ENCODE assay signal across 1 cellular context in the genomic region with DNA sequence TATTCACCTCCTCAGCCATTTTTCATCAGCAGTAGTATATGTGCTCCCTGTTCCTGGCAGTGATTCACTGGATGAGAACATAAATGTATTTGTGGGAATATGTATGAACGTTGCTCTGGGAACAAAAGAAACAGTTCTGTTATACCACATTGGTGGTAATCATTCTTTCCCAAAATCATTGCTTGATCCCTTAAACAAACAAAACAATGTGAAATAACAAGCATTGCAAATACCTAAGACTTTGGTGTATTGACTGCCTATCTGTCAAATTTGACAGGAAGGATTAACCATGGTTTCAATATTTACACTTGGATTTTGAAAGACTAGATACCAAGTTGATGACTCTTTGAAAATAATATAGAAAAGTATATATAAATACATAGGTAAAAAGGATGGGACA.
A peak's percentile ranks its signal among the peaks of the same experiment; 100 is the strongest.
TF ChIP-seq lines count a peak whose summit lies in the region.

No MANE protein-coding gene starts in this region.

TF ChIP-seq in HepG2, 621 proteins besides CTCF, POLR2A, EP300 and RAD21 (continued from another document and continues in another):
- TF ChIP-seq, protein P1, sequence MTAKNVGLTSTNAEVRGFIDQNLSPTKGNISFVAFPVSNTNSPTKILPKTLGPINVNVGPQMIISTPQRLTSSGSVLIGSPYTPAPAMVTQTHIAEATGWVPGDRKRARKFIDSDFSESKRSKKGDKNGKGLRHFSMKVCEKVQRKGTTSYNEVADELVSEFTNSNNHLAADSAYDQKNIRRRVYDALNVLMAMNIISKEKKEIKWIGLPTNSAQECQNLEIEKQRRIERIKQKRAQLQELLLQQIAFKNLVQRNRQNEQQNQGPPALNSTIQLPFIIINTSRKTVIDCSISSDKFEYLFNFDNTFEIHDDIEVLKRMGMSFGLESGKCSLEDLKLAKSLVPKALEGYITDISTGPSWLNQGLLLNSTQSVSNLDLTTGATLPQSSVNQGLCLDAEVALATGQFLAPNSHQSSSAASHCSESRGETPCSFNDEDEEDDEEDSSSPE (CRISPR knock-in tag; IDR thresholded peaks at IDR 0.05): no peak
- TF ChIP-seq ZNF138 (CRISPR knock-in tag; IDR thresholded peaks at IDR 0.05; ENCODE audit: low read depth) (no peak), POGZ (CRISPR knock-in tag; IDR thresholded peaks at IDR 0.05) (peak; percentile 41; the same call in 1 of the 2 replicates), ZNF564 (CRISPR knock-in tag; IDR thresholded peaks at IDR 0.05) (no peak), ZKSCAN8 (CRISPR knock-in tag; IDR thresholded peaks at IDR 0.05; ENCODE audit: borderline replicate concordance) (0 out of 2 replicates have a peak, but pooled peaks have one; percentile 29), CBX2 (IDR thresholded peaks at IDR 0.05; ENCODE audit: low read depth, low read length) (no peak), CBX2 (CRISPR knock-in tag; IDR thresholded peaks at IDR 0.05; ENCODE audit: low read depth) (no peak), FOXA3 (CRISPR knock-in tag; IDR thresholded peaks at IDR 0.05) (peak; percentile 95), ZBTB7B (CRISPR knock-in tag; IDR thresholded peaks at IDR 0.05) (no peak), AHR (CRISPR knock-in tag; IDR thresholded peaks at IDR 0.05) (no peak), ZNF343 (CRISPR knock-in tag; IDR thresholded peaks at IDR 0.05) (no peak), CREM (IDR thresholded peaks at IDR 0.05) (peak; percentile 85), CREM (CRISPR knock-in tag; IDR thresholded peaks at IDR 0.05) (no peak), GABPB1 (CRISPR knock-in tag; IDR thresholded peaks at IDR 0.05) (no peak), KDM4B (CRISPR knock-in tag; IDR thresholded peaks at IDR 0.05) (0 out of 2 replicates have a peak, but pooled peaks have one; percentile 24), KLF6 (CRISPR knock-in tag; IDR thresholded peaks at IDR 0.05) (no peak), NFIC (IDR thresholded peaks at IDR 0.05; ENCODE audit: low read length) (peak; percentile 90), ZNF543 (CRISPR knock-in tag; IDR thresholded peaks at IDR 0.05) (no peak), POLR2AphosphoS2 (IDR thresholded peaks at IDR 0.05; ENCODE audit: low read depth, low read length) (no peak), ZFP82 (CRISPR knock-in tag; IDR thresholded peaks at IDR 0.05; ENCODE audit: borderline replicate concordance) (no peak), TBL1XR1 (IDR thresholded peaks at IDR 0.05; ENCODE audit: borderline replicate concordance, low read length, partially characterized antibody) (no peak), ZSCAN30 (CRISPR knock-in tag; IDR thresholded peaks at IDR 0.05) (no peak), JUND (CRISPR knock-in tag; IDR thresholded peaks at IDR 0.05) (0 out of 2 replicates have a peak, but pooled peaks have one; percentile 17), ARNTL (CRISPR knock-in tag; IDR thresholded peaks at IDR 0.05) (no peak), HNRNPUL1 (IDR thresholded peaks at IDR 0.05; ENCODE audit: low read depth, low read length) (no peak), NFYC (CRISPR knock-in tag; IDR thresholded peaks at IDR 0.05) (no peak), ZNF383 (CRISPR knock-in tag; IDR thresholded peaks at IDR 0.05; ENCODE audit: borderline replicate concordance) (no peak), HDAC1 (CRISPR knock-in tag; IDR thresholded peaks at IDR 0.05) (no peak), NCOA1 (CRISPR knock-in tag; IDR thresholded peaks at IDR 0.05) (no peak), CBFB (CRISPR knock-in tag; IDR thresholded peaks at IDR 0.05) (peak; percentile 74), HMG20B (CRISPR knock-in tag; conservative IDR thresholded peaks at IDR 0.05) (peak; percentile 97), MYNN (CRISPR knock-in tag; IDR thresholded peaks at IDR 0.05; ENCODE audit: low read depth) (no peak), ZNF7 (CRISPR knock-in tag; IDR thresholded peaks at IDR 0.05) (no peak), TRIM24 (CRISPR knock-in tag; IDR thresholded peaks at IDR 0.05) (no peak), HDAC2 (CRISPR knock-in tag; IDR thresholded peaks at IDR 0.05) (peak; percentile 92), SP5 (CRISPR knock-in tag; IDR thresholded peaks at IDR 0.05; ENCODE audit: borderline replicate concordance, low read depth) (0 out of 2 replicates have a peak, but pooled peaks have one; percentile 39), SCMH1 (CRISPR knock-in tag; IDR thresholded peaks at IDR 0.05; ENCODE audit: borderline replicate concordance) (no peak), IKZF4 (CRISPR knock-in tag; IDR thresholded peaks at IDR 0.05; ENCODE audit: borderline replicate concordance, low read depth, not compliant biosample characterization) (no peak), ZNF232 (CRISPR knock-in tag; IDR thresholded peaks at IDR 0.05; ENCODE audit: borderline replicate concordance) (no peak), RCOR2 (CRISPR knock-in tag; IDR thresholded peaks at IDR 0.05) (peak; percentile 91), NR2F6 (IDR thresholded peaks at IDR 0.05) (peak; percentile 75), NR2F6 (CRISPR knock-in tag; IDR thresholded peaks at IDR 0.05) (peak; percentile 56), ATM (IDR thresholded peaks at IDR 0.05; ENCODE audit: borderline replicate concordance) (no peak), ZSCAN20 (CRISPR knock-in tag; IDR thresholded peaks at IDR 0.05; ENCODE audit: borderline replicate concordance) (no peak), MBNL3 (CRISPR knock-in tag; conservative IDR thresholded peaks at IDR 0.05) (no peak), MIER2 (CRISPR knock-in tag; IDR thresholded peaks at IDR 0.05) (no peak), HMG20A (CRISPR knock-in tag; IDR thresholded peaks at IDR 0.05; ENCODE audit: borderline replicate concordance) (peak; percentile 95), ZMYM3 (CRISPR knock-in tag; IDR thresholded peaks at IDR 0.05) (no peak), ZNF235 (CRISPR knock-in tag; IDR thresholded peaks at IDR 0.05; ENCODE audit: borderline replicate concordance) (no peak)
- TF ChIP-seq, protein P2, sequence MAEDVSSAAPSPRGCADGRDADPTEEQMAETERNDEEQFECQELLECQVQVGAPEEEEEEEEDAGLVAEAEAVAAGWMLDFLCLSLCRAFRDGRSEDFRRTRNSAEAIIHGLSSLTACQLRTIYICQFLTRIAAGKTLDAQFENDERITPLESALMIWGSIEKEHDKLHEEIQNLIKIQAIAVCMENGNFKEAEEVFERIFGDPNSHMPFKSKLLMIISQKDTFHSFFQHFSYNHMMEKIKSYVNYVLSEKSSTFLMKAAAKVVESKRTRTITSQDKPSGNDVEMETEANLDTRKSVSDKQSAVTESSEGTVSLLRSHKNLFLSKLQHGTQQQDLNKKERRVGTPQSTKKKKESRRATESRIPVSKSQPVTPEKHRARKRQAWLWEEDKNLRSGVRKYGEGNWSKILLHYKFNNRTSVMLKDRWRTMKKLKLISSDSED (CRISPR knock-in tag; IDR thresholded peaks at IDR 0.05): no peak
- TF ChIP-seq, protein P3, sequence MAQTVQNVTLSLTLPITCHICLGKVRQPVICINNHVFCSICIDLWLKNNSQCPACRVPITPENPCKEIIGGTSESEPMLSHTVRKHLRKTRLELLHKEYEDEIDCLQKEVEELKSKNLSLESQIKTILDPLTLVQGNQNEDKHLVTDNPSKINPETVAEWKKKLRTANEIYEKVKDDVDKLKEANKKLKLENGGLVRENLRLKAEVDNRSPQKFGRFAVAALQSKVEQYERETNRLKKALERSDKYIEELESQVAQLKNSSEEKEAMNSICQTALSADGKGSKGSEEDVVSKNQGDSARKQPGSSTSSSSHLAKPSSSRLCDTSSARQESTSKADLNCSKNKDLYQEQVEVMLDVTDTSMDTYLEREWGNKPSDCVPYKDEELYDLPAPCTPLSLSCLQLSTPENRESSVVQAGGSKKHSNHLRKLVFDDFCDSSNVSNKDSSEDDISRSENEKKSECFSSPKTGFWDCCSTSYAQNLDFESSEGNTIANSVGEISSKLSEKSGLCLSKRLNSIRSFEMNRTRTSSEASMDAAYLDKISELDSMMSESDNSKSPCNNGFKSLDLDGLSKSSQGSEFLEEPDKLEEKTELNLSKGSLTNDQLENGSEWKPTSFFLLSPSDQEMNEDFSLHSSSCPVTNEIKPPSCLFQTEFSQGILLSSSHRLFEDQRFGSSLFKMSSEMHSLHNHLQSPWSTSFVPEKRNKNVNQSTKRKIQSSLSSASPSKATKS (CRISPR knock-in tag; IDR thresholded peaks at IDR 0.05): no peak
- TF ChIP-seq, protein P4, sequence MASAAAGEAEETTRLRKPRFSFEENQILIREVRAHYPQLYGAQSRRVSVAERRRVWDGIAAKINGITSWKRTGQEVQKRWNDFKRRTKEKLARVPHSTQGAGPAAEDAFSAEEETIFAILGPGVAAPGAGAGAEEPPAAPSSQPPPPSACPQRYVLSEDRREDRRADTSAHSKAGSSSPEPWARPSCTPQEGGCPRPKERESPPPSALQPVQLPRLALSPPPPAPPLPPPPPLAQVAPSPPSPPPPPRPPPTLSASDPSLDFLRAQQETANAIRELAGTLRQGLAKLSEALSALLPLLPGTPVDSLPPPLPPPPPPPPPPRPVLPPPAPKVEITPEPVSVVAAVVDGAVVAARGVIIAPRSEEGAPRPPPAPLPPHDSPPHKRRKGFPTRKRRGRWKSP (CRISPR knock-in tag; IDR thresholded peaks at IDR 0.05): no peak; the same call in 1 of the 2 replicates
- TF ChIP-seq, protein P5, sequence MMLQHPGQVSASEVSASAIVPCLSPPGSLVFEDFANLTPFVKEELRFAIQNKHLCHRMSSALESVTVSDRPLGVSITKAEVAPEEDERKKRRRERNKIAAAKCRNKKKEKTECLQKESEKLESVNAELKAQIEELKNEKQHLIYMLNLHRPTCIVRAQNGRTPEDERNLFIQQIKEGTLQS (CRISPR knock-in tag; IDR thresholded peaks at IDR 0.05): no peak
- TF ChIP-seq, protein P6, sequence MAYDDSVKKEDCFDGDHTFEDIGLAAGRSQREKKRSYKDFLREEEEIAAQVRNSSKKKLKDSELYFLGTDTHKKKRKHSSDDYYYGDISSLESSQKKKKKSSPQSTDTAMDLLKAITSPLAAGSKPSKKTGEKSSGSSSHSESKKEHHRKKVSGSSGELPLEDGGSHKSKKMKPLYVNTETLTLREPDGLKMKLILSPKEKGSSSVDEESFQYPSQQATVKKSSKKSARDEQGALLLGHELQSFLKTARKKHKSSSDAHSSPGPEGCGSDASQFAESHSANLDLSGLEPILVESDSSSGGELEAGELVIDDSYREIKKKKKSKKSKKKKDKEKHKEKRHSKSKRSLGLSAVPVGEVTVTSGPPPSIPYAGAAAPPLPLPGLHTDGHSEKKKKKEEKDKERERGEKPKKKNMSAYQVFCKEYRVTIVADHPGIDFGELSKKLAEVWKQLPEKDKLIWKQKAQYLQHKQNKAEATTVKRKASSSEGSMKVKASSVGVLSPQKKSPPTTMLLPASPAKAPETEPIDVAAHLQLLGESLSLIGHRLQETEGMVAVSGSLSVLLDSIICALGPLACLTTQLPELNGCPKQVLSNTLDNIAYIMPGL (CRISPR knock-in tag; IDR thresholded peaks at IDR 0.05; ENCODE audit: borderline replicate concordance in 1 of 2, low read depth in 1 of 2): no peak
- TF ChIP-seq, protein P7, sequence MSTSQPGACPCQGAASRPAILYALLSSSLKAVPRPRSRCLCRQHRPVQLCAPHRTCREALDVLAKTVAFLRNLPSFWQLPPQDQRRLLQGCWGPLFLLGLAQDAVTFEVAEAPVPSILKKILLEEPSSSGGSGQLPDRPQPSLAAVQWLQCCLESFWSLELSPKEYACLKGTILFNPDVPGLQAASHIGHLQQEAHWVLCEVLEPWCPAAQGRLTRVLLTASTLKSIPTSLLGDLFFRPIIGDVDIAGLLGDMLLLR (CRISPR knock-in tag; IDR thresholded peaks at IDR 0.05): no peak
- TF ChIP-seq, protein P8, sequence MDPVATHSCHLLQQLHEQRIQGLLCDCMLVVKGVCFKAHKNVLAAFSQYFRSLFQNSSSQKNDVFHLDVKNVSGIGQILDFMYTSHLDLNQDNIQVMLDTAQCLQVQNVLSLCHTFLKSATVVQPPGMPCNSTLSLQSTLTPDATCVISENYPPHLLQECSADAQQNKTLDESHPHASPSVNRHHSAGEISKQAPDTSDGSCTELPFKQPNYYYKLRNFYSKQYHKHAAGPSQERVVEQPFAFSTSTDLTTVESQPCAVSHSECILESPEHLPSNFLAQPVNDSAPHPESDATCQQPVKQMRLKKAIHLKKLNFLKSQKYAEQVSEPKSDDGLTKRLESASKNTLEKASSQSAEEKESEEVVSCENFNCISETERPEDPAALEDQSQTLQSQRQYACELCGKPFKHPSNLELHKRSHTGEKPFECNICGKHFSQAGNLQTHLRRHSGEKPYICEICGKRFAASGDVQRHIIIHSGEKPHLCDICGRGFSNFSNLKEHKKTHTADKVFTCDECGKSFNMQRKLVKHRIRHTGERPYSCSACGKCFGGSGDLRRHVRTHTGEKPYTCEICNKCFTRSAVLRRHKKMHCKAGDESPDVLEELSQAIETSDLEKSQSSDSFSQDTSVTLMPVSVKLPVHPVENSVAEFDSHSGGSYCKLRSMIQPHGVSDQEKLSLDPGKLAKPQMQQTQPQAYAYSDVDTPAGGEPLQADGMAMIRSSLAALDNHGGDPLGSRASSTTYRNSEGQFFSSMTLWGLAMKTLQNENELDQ (CRISPR knock-in tag; IDR thresholded peaks at IDR 0.05; ENCODE audit: borderline replicate concordance): no peak
- TF ChIP-seq, protein P9, sequence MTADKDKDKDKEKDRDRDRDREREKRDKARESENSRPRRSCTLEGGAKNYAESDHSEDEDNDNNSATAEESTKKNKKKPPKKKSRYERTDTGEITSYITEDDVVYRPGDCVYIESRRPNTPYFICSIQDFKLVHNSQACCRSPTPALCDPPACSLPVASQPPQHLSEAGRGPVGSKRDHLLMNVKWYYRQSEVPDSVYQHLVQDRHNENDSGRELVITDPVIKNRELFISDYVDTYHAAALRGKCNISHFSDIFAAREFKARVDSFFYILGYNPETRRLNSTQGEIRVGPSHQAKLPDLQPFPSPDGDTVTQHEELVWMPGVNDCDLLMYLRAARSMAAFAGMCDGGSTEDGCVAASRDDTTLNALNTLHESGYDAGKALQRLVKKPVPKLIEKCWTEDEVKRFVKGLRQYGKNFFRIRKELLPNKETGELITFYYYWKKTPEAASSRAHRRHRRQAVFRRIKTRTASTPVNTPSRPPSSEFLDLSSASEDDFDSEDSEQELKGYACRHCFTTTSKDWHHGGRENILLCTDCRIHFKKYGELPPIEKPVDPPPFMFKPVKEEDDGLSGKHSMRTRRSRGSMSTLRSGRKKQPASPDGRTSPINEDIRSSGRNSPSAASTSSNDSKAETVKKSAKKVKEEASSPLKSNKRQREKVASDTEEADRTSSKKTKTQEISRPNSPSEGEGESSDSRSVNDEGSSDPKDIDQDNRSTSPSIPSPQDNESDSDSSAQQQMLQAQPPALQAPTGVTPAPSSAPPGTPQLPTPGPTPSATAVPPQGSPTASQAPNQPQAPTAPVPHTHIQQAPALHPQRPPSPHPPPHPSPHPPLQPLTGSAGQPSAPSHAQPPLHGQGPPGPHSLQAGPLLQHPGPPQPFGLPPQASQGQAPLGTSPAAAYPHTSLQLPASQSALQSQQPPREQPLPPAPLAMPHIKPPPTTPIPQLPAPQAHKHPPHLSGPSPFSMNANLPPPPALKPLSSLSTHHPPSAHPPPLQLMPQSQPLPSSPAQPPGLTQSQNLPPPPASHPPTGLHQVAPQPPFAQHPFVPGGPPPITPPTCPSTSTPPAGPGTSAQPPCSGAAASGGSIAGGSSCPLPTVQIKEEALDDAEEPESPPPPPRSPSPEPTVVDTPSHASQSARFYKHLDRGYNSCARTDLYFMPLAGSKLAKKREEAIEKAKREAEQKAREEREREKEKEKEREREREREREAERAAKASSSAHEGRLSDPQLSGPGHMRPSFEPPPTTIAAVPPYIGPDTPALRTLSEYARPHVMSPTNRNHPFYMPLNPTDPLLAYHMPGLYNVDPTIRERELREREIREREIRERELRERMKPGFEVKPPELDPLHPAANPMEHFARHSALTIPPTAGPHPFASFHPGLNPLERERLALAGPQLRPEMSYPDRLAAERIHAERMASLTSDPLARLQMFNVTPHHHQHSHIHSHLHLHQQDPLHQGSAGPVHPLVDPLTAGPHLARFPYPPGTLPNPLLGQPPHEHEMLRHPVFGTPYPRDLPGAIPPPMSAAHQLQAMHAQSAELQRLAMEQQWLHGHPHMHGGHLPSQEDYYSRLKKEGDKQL (CRISPR knock-in tag; IDR thresholded peaks at IDR 0.05; ENCODE audit: low read depth): peak; percentile 99
